Comparison of ENCODE assay signal across 8 cellular contexts in genomic region chr19:32405431-32406160, GRCh38. TPM values are rescaled to one million over a fixed set of nuclear protein-coding genes. Genes with fewer than 3 reads are reported as not detected.
DNase-seq lines count a peak whose midpoint lies in the region; ATAC-seq and TF ChIP-seq lines count a peak whose summit lies in the region.

TSS of gene DPY19L3 (plus strand) at chr19:32405770. CDS start at chr19:32408254, 2,484 bp downstream.

- peak within 1 kb of the TSS; percentile 88 for H3K27ac ChIP-seq in temporal lobe (ENCODE audit: low read depth, low read length)

- H3K9me3 Mint-ChIP-seq in activated naive CD8-positive, alpha-beta T cell (ENCODE audit: low read depth) = no peaks in the 10 kb centered on the region
- H3K9me3 Mint-ChIP-seq in glutamatergic neuron (ENCODE audit: unreplicated experiment) = peaks cover 8% of the 10 kb centered on the region

- DNase-seq in GM10266 (ENCODE audit: extremely low spot score) = peak; percentile 97
- DNase-seq in NCI-H1048 (lab: John Stamatoyannopoulos, UW) = peak; percentile 82
- peak; percentile 87 for DNase-seq in SKM-1 treated with dmso at 0.1 percent for 144 hours (lab: John Stamatoyannopoulos, UW; ENCODE audit: unreplicated experiment)
- DNase-seq in glutamatergic neuron = peak; percentile 97
- DNase-seq in omental fat pad (ENCODE audit: low spot score) = peak; percentile 84

- no peak for TF ChIP-seq CTCF in GM10266 (IDR thresholded peaks at IDR 0.05; ENCODE audit: control insufficient read depth, insufficient read depth, low read depth, missing control alignments)
- TF ChIP-seq CTCF in glutamatergic neuron (IDR thresholded peaks at IDR 0.05; ENCODE audit: partially characterized antibody, unreplicated experiment) = no peak
- TF ChIP-seq CTCF in omental fat pad (IDR thresholded peaks at IDR 0.05) = no peak

- peak; percentile 95 for ATAC-seq in HG02588 (IDR thresholded peaks at IDR 0.05; ENCODE audit: unreplicated experiment)
- ATAC-seq in omental fat pad (ENCODE audit: low FRiP score) = peak; percentile 94

- peaks cover 13% of the 10 kb centered on the region for H3K36me3 Mint-ChIP-seq in activated naive CD8-positive, alpha-beta T cell
- no peaks in the 10 kb centered on the region for H3K36me3 Mint-ChIP-seq in glutamatergic neuron (ENCODE audit: unreplicated experiment)

- peak within 1 kb of the TSS; percentile 92 for H3K27ac Mint-ChIP-seq in activated naive CD8-positive, alpha-beta T cell
- peak within 1 kb of the TSS; percentile 94 for H3K27ac Mint-ChIP-seq in glutamatergic neuron (ENCODE audit: unreplicated experiment)

- H3K4me3 Mint-ChIP-seq in activated naive CD8-positive, alpha-beta T cell = peak within 1 kb of the TSS; percentile 91
- peak within 1 kb of the TSS; percentile 92 for H3K4me3 Mint-ChIP-seq in glutamatergic neuron (ENCODE audit: unreplicated experiment)

- H3K4me1 Mint-ChIP-seq in activated naive CD8-positive, alpha-beta T cell (ENCODE audit: low read depth) = peaks cover 16% of the 10 kb centered on the region
- peaks cover 19% of the 10 kb centered on the region for H3K4me1 Mint-ChIP-seq in glutamatergic neuron (ENCODE audit: low read depth, unreplicated experiment)

- no peaks in the 10 kb centered on the region for H3K27me3 Mint-ChIP-seq in activated naive CD8-positive, alpha-beta T cell
- peaks cover 5% of the 10 kb centered on the region for H3K27me3 Mint-ChIP-seq in glutamatergic neuron (ENCODE audit: unreplicated experiment)

RNA-seq across cellular contexts. Expression of gene DPY19L3, which starts in this region (rescaled TPM):
- total RNA-seq in glutamatergic neuron (ENCODE audit: unreplicated experiment) (51.1 TPM), omental fat pad (10 to 100 TPM; 20.8 to 43.8 (median 34.7) TPM), temporal lobe (31.2 TPM)

Comparison
In these comparisons a context has a peak if more than half of its experiments do, and no peak if none do; other contexts are left out.
1. Peak in every context shown above with its lines: DNase-seq, ATAC-seq and H3K27ac ChIP-seq.